ENCODE assay signal across 1 cellular context in genomic region chr16:85162478-85163277, GRCh38.
TF ChIP-seq lines count a peak whose summit lies in the region.

No MANE protein-coding gene starts in this region.

TF ChIP-seq in HepG2, 621 proteins besides CTCF, POLR2A, EP300 and RAD21 (continued from another document and continues in another):
- TF ChIP-seq HOMEZ (CRISPR knock-in tag; IDR thresholded peaks at IDR 0.05; ENCODE audit: low read depth) (0 out of 2 replicates have a peak, but pooled peaks have one; percentile 9), ZNF256 (CRISPR knock-in tag; conservative IDR thresholded peaks at IDR 0.05) (no peak), ZNF768 (CRISPR knock-in tag; IDR thresholded peaks at IDR 0.05) (peak; percentile 64; the same call in 1 of the 2 replicates), ZKSCAN1 (IDR thresholded peaks at IDR 0.05; ENCODE audit: low read length) (no peak), GATAD2A (CRISPR knock-in tag; IDR thresholded peaks at IDR 0.05) (peak; percentile 32; the same call in 1 of the 2 replicates), RFXAP (CRISPR knock-in tag; IDR thresholded peaks at IDR 0.05; ENCODE audit: borderline replicate concordance) (no peak), MLX (CRISPR knock-in tag; IDR thresholded peaks at IDR 0.05) (0 out of 2 replicates have a peak, but pooled peaks have one; percentile 16), NR2F1 (CRISPR knock-in tag; IDR thresholded peaks at IDR 0.05) (no peak), KDM6A (CRISPR knock-in tag; IDR thresholded peaks at IDR 0.05; ENCODE audit: low read depth) (no peak), NFKBIZ (CRISPR knock-in tag; IDR thresholded peaks at IDR 0.05) (0 out of 2 replicates have a peak, but pooled peaks have one; percentile 44), SP140L (CRISPR knock-in tag; IDR thresholded peaks at IDR 0.05; ENCODE audit: borderline replicate concordance) (no peak), SMARCE1 (IDR thresholded peaks at IDR 0.05; ENCODE audit: borderline replicate concordance) (no peak), REL (CRISPR knock-in tag; conservative IDR thresholded peaks at IDR 0.05) (no peak), KDM1A (CRISPR knock-in tag; IDR thresholded peaks at IDR 0.05) (no peak), NFAT5 (CRISPR knock-in tag; IDR thresholded peaks at IDR 0.05) (no peak), ZNF704 (CRISPR knock-in tag; IDR thresholded peaks at IDR 0.05; ENCODE audit: borderline replicate concordance) (no peak), ZNF691 (CRISPR knock-in tag; IDR thresholded peaks at IDR 0.05; ENCODE audit: borderline replicate concordance, low read depth) (no peak), ZNF766 (CRISPR knock-in tag; IDR thresholded peaks at IDR 0.05; ENCODE audit: borderline replicate concordance) (no peak), ZFX (CRISPR knock-in tag; IDR thresholded peaks at IDR 0.05; ENCODE audit: low read depth) (peak; percentile 83), PHF8 (CRISPR knock-in tag; IDR thresholded peaks at IDR 0.05) (peak; percentile 27; the same call in 1 of the 2 replicates), ZNF513 (CRISPR knock-in tag; conservative IDR thresholded peaks at IDR 0.05) (no peak), ZFYVE20 (CRISPR knock-in tag; IDR thresholded peaks at IDR 0.05; ENCODE audit: borderline replicate concordance, low read depth) (no peak), ZBTB4 (CRISPR knock-in tag; IDR thresholded peaks at IDR 0.05; ENCODE audit: borderline replicate concordance) (no peak), IKZF4 (CRISPR knock-in tag; IDR thresholded peaks at IDR 0.05; ENCODE audit: borderline replicate concordance, low read depth, not compliant biosample characterization) (no peak), HOXA9 (CRISPR knock-in tag; IDR thresholded peaks at IDR 0.05; ENCODE audit: borderline replicate concordance) (no peak), STAG1 (CRISPR knock-in tag; IDR thresholded peaks at IDR 0.05) (peak; percentile 30; the same call in 1 of the 2 replicates), MED1 (CRISPR knock-in tag; IDR thresholded peaks at IDR 0.05) (peak; percentile 14; the same call in 1 of the 2 replicates), FOXJ3 (CRISPR knock-in tag; IDR thresholded peaks at IDR 0.05; ENCODE audit: borderline replicate concordance) (no peak), ZNF792 (CRISPR knock-in tag; IDR thresholded peaks at IDR 0.05) (no peak), KLF6 (CRISPR knock-in tag; IDR thresholded peaks at IDR 0.05) (no peak), E2F2 (CRISPR knock-in tag; IDR thresholded peaks at IDR 0.05; ENCODE audit: borderline replicate concordance) (no peak), SNAPC5 (CRISPR knock-in tag; IDR thresholded peaks at IDR 0.05; ENCODE audit: borderline replicate concordance) (no peak), HOXD1 (CRISPR knock-in tag; IDR thresholded peaks at IDR 0.05) (no peak), HBP1 (CRISPR knock-in tag; IDR thresholded peaks at IDR 0.05; ENCODE audit: low read depth) (peak; percentile 37; the same call in 1 of the 2 replicates), ZBTB44 (CRISPR knock-in tag; IDR thresholded peaks at IDR 0.05) (no peak), EZH2 (conservative IDR thresholded peaks at IDR 0.05; ENCODE audit: low read depth, low read length) (no peak), NR3C1 (CRISPR knock-in tag; IDR thresholded peaks at IDR 0.05) (no peak), ZFP91 (CRISPR knock-in tag; IDR thresholded peaks at IDR 0.05; ENCODE audit: borderline replicate concordance) (peak; percentile 42; the same call in 1 of the 2 replicates)
